Comparison of ENCODE assay signal across 1 cellular context in genomic region chr19:679418-680286, GRCh38.
TF ChIP-seq lines count a peak whose summit lies in the region.

No MANE protein-coding gene starts in this region.

TF ChIP-seq in H1, 55 proteins besides CTCF, POLR2A, EP300 and RAD21:
- TF ChIP-seq, protein P1, sequence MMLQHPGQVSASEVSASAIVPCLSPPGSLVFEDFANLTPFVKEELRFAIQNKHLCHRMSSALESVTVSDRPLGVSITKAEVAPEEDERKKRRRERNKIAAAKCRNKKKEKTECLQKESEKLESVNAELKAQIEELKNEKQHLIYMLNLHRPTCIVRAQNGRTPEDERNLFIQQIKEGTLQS (IDR thresholded peaks at IDR 0.05; ENCODE audit: insufficient read depth, low read depth, low read length) = no peak
- TF ChIP-seq PHF8 (conservative IDR thresholded peaks at IDR 0.05; ENCODE audit: low read depth, low read length) (peak; percentile 48), SUZ12 (IDR thresholded peaks at IDR 0.05; ENCODE audit: low read length) (no peak), EGR1 (IDR thresholded peaks at IDR 0.05; ENCODE audit: borderline replicate concordance, low read depth, low read length) (0 out of 2 replicates have a peak, but pooled peaks have one; percentile 6), SIN3A (conservative IDR thresholded peaks at IDR 0.05 in 1 of 2, IDR thresholded peaks at IDR 0.05 in 1 of 2; ENCODE audit: low read depth in 1 of 2, low read length in 2 of 2) (0 out of 4 replicates have a peak, but pooled peaks of 1 of the 2 experiments have one; percentile 25), NRF1 (IDR thresholded peaks at IDR 0.05; ENCODE audit: low read depth, low read length) (peak; percentile 4; the same call in 1 of the 2 replicates)
- TF ChIP-seq, protein P2, sequence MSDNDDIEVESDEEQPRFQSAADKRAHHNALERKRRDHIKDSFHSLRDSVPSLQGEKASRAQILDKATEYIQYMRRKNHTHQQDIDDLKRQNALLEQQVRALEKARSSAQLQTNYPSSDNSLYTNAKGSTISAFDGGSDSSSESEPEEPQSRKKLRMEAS (IDR thresholded peaks at IDR 0.05) = 0 out of 2 replicates have a peak, but pooled peaks have one; percentile 30
